ENCODE assay signal across 23 cellular contexts in the genomic region with DNA sequence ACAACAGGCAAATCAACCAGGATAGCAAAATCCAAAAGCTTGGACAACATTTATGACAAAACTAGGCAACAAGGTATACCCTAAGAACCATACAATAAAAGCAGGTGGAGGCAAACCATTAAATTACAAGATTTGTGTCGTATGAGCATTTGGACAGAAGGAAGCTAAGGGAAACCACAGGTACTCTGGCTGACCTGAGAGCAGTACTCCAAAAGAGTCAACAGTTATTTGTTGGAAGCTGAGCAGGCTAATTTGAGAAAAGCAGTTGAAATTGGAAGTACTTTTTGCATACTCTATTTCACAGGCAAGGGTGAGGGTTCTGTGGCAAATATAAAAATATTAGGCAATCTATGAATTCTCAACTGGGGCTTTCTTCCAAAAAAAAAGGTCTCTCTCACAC.
"Had no signal": no experiment of that assay in that cellular context is flagged by ENCODE, and none has a peak within 500 bp of the region (broad histone marks: within the 10 kb centered on the region; RNA-seq: fewer than 3 reads in every experiment).

No MANE protein-coding gene starts in this region.

- ATAC-seq: effector memory CD8-positive, alpha-beta T cell; esophagus mucosa; gastrocnemius medialis; heart right ventricle; left cardiac atrium; left ventricle myocardium superior; lower lobe of right lung; mucosa of descending colon; naive thymus-derived CD8-positive, alpha-beta T cell had no signal

- H3K27ac ChIP-seq: colonic mucosa, epithelial cell of prostate, esophagus squamous epithelium, gastrocnemius medialis, heart right ventricle, lower lobe of right lung had no signal

- DNase-seq: colonic mucosa; cortex of kidney; effector CD8-positive, alpha-beta T cell; effector memory CD8-positive, alpha-beta T cell; endodermal cell; erythroblast; esophagus squamous epithelium; foreskin fibroblast; foreskin melanocyte; gastrocnemius medialis; glutamatergic neuron; head of caudate nucleus; heart right ventricle; hippocampal formation; left cardiac atrium; left ventricle myocardium superior; lower lobe of right lung; mesenchymal stem cell; mucosa of descending colon; naive B cell; naive thymus-derived CD8-positive, alpha-beta T cell had no signal
